Comparison of ENCODE assay signal across 20 cellular contexts in the genomic region with DNA sequence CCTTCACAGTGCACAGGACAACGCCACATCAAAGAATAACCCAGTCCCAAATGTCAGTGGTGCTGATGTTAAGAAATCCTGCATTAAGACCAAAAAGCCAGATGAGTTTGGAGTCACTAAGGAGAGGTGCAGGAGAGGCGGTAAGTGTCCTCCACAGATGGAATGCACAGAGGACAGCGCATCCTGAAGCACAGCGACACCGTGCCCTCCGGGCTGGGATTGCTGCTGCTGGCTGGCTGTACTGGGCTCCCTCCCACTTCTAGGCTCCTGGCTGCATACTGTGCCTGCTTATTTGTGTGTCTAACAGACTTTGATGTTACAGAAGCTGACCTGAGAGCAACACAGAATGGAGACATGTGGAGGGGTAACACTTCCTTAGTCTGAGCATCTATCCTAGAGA.
DNase-seq lines count a peak whose midpoint lies in the region; FAIRE-seq and TF ChIP-seq lines count a peak whose summit lies in the region.
"Had no signal": no experiment of that assay in that cellular context is flagged by ENCODE, and none has a peak within 500 bp of the region (broad histone marks: within the 10 kb centered on the region; RNA-seq: fewer than 3 reads in every experiment).

No MANE protein-coding gene starts in this region.

- H3K36me3 ChIP-seq in bronchial epithelial cell (ENCODE audit: control insufficient read depth, insufficient read depth, low read length): no peaks in the 10 kb centered on the region
- H3K36me3 ChIP-seq: SJSA1 had no signal

- DNase-seq in HEK293T (ENCODE audit: extremely low spot score) (peak; percentile 20), bronchial epithelial cell (ENCODE audit: low read depth) (no peak), islet precursor cell (peak; percentile 81), cardiac septum (ENCODE audit: low spot score) (no peak), NCI-H345 treated with DMSO at 0.1 percent for 48 hours (lab: John Stamatoyannopoulos, UW; ENCODE audit: unreplicated experiment) (no peak), CD1c-positive myeloid dendritic cell (ENCODE audit: extremely low spot score) (no peak), NCI-H2107 (lab: John Stamatoyannopoulos, UW) (no peak)
- DNase-seq: CD4-positive, CD25-positive, alpha-beta regulatory T cell; DMS53; GOT3; Karpas-422; NCI-H1105 treated with DMSO at 0.1 percent for 48 hours; NCI-H187; NCI-H510A treated with DMSO at 0.1 percent for 48 hours; OCI-M1 had no signal

- CTCF ChIA-PET in HEK293T (lab: Yijun Ruan, JAX): no interaction called here

- TF ChIP-seq CTCF in 22Rv1 (IDR thresholded peaks at IDR 0.05) (peak; percentile 15; the same call in 1 of the 2 replicates), bronchial epithelial cell (IDR thresholded peaks at IDR 0.05; ENCODE audit: insufficient read depth, low read length, severe bottlenecking) (no peak)

- peak; percentile 13 for FAIRE-seq in bronchial epithelial cell (lab: Jason Lieb, UNC)
- FAIRE-seq: A204.1, G401.6 had no signal

- no peak overlapping the region for H3K27ac ChIP-seq in 22Rv1
- H3K27ac ChIP-seq: RWPE1, SJSA1 had no signal

- no peaks in the 10 kb centered on the region for H3K27me3 ChIP-seq in bronchial epithelial cell (ENCODE audit: control insufficient read depth, insufficient read depth, low read length)
- H3K27me3 ChIP-seq: SJSA1 had no signal

- no peak overlapping the region for H3K4me3 ChIP-seq in bronchial epithelial cell (ENCODE audit: low read depth, low read length)
- H3K4me3 ChIP-seq: SJSA1 had no signal

- intact Hi-C loops in cardiac septum (cut with DNase I): no loop called here

- POLR2A ChIA-PET in HEK293T (lab: Yijun Ruan, JAX): no interaction called here

TF ChIP-seq in HEK293T, 16 proteins besides CTCF, POLR2A, EP300 and RAD21:
- no peak for TF ChIP-seq PKNOX1 (IDR thresholded peaks at IDR 0.05)
- TF ChIP-seq ZNF384 (IDR thresholded peaks at IDR 0.05): no peak
- TF ChIP-seq FOXA1 (IDR thresholded peaks at IDR 0.05): no peak
- TF ChIP-seq L3MBTL2 (conservative IDR thresholded peaks at IDR 0.05): no peak
- no peak for TF ChIP-seq FOXM1 (IDR thresholded peaks at IDR 0.05; ENCODE audit: borderline replicate concordance)
- no peak for TF ChIP-seq HDGF (IDR thresholded peaks at IDR 0.05; ENCODE audit: borderline replicate concordance)
- TF ChIP-seq CTBP1 (IDR thresholded peaks at IDR 0.05; ENCODE audit: borderline replicate concordance): no peak
- TF ChIP-seq FOXK2 (IDR thresholded peaks at IDR 0.05): no peak
- no peak for TF ChIP-seq SP1 (IDR thresholded peaks at IDR 0.05)
- no peak for TF ChIP-seq TARDBP (IDR thresholded peaks at IDR 0.05)
- TF ChIP-seq BHLHE40 (IDR thresholded peaks at IDR 0.05; ENCODE audit: borderline replicate concordance): no peak
- TF ChIP-seq NFRKB (IDR thresholded peaks at IDR 0.05): no peak
- no peak for TF ChIP-seq LEF1 (IDR thresholded peaks at IDR 0.05; ENCODE audit: borderline replicate concordance)
- TF ChIP-seq ELF4 (IDR thresholded peaks at IDR 0.05): no peak
- no peak for TF ChIP-seq SUZ12 (IDR thresholded peaks at IDR 0.05)
- TF ChIP-seq ARNT (IDR thresholded peaks at IDR 0.05): no peak

Comparison
In these comparisons a context has a peak if more than half of its experiments do, and no peak if none do; other contexts are left out.
1. DNase-seq: peak in HEK293T (single experiment) and islet precursor cell (single experiment); none in bronchial epithelial cell (single experiment), cardiac septum (single experiment), NCI-H345 treated with DMSO at 0.1 percent for 48 hours (single experiment), CD1c-positive myeloid dendritic cell (single experiment) and NCI-H2107 (single experiment).